ENCODE assay signal across 1 cellular context in the genomic region with DNA sequence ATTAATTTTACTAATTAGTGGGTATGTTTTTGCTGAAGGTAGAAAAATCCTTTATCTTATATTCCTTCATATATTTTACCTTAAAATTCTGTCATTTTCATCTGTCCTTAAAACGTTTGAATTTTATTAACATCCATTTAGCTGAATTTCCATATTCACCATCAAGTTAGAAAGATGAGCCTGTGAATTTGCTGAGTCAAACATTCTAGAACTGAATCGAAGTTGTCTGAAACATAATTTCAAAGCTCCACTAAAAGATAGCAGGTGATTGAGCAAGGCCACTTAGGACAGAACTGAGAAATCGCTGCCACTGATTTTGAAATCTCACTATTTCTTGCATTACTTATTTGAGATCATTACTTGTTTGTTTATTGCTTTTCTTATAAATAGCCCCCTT.
A peak's percentile ranks its signal among the peaks of the same experiment; 100 is the strongest.
TF ChIP-seq lines count a peak whose summit lies in the region.

No MANE protein-coding gene starts in this region.

TF ChIP-seq in HepG2, 621 proteins besides CTCF, POLR2A, EP300 and RAD21 (continued from another document):
- peak; percentile 87 for TF ChIP-seq MAFF (IDR thresholded peaks at IDR 0.05; ENCODE audit: low read depth, low read length)
- TF ChIP-seq MAFK (conservative IDR thresholded peaks at IDR 0.05 in 1 of 2, IDR thresholded peaks at IDR 0.05 in 1 of 2; ENCODE audit: low read length in 2 of 2): peak; percentile 81 to 92
- no peak for TF ChIP-seq KDM4B (CRISPR knock-in tag; IDR thresholded peaks at IDR 0.05)
- no peak for TF ChIP-seq ZNF430 (CRISPR knock-in tag; IDR thresholded peaks at IDR 0.05)
